In the genomic region with DNA sequence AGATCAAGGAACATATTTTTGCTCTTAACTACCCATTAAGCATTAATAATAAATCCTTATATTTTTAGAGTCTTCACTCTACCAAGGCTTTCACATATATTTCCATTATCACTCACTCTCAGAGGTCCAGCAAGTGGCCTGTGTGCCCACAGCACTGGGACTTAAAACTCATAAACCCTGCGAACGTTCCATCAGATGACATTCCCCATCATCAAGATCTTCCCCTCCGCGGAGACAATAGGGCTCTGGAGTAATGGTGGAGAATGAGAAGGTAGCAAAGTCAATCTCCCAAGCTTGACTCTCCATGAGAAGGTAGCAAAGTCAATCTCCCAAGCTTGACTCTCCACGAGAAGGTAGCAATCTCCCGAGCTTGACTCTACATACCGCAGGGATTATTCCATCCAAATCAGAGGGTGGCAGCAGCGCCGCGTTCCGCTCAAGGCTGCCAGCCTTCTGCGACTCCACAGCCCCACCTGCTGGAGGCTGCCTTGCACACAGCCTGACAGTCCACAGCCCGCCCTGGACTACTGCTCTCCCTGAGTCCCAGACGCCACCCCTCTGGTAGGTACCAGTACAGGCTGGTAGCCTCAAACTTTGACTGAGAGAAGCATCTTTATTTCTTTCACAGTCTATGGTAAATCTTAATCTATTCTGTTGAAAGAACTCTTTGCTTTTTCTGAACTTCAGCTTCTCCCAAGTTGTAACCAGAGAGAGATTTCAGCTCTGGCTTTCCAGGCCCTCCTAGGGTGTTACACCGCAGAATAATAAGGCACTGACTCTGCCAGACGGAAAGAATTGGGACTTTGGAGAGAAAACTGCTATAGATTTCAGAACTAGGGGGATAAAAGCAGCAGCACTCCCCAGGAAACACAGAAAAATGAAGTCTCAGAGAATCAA, we compare ENCODE assay signal across 8 cellular contexts. TPM values are rescaled to one million over a fixed set of nuclear protein-coding genes. Genes with fewer than 3 reads are reported as not detected.
DNase-seq lines count a peak whose midpoint lies in the region; ATAC-seq and TF ChIP-seq lines count a peak whose summit lies in the region.

No MANE protein-coding gene starts in this region.

- H3K4me1 Mint-ChIP-seq in osteocyte (ENCODE audit: unreplicated experiment): peaks cover 1% of the 10 kb centered on the region

- H3K27me3 ChIP-seq in Loucy (ENCODE audit: insufficient read depth, low read length, poor library complexity, severe bottlenecking): no peaks in the 10 kb centered on the region
- H3K27me3 ChIP-seq in foreskin keratinocyte: peaks cover 36% of the 10 kb centered on the region
- H3K27me3 ChIP-seq in thoracic aorta (replicated peaks; ENCODE audit: insufficient read depth): no peaks in the 10 kb centered on the region

- H3K36me3 ChIP-seq in Loucy (ENCODE audit: insufficient read depth, low read length) (no peaks in the 10 kb centered on the region), thoracic aorta (no peaks in the 10 kb centered on the region)

- peak; percentile 98 for TF ChIP-seq CTCF in Loucy (conservative IDR thresholded peaks at IDR 0.05; ENCODE audit: low read length)
- TF ChIP-seq CTCF in foreskin keratinocyte (conservative IDR thresholded peaks at IDR 0.05): peak; percentile 99
- peak; percentile 99 for TF ChIP-seq CTCF in osteocyte (IDR thresholded peaks at IDR 0.05)
- TF ChIP-seq CTCF in thoracic aorta (IDR thresholded peaks at IDR 0.05): peak; percentile 91

- H4K20me1 ChIP-seq in Loucy (ENCODE audit: insufficient read depth, low read length, poor library complexity, severe bottlenecking): no peaks in the 10 kb centered on the region

- no peak overlapping the region for H3K4me3 Mint-ChIP-seq in osteocyte (ENCODE audit: unreplicated experiment)

- DNase-seq in ELR (ENCODE audit: low read depth) (peak; percentile 85), GOT3 (lab: John Stamatoyannopoulos, UW) (peak; percentile 24), SHP77 treated with DMSO at 0.1 percent for 48 hours (lab: John Stamatoyannopoulos, UW) (peak; percentile 41), foreskin keratinocyte (peak; percentile 40 to 63), osteocyte (ENCODE audit: extremely low spot score, unreplicated experiment) (peak; percentile 96), thoracic aorta (ENCODE audit: low spot score) (peak; percentile 62)
- DNase-seq in activated effector memory CD4-positive, alpha-beta T cell treated with Interleukin-2 at 50 U/mL for 16 hours: peak; percentile 67

- H3K9ac ChIP-seq in Loucy (ENCODE audit: low read depth, low read length, poor library complexity, severe bottlenecking): no peak overlapping the region

- H2AFZ ChIP-seq in Loucy (ENCODE audit: low read length): no peak overlapping the region

- H3K4me3 ChIP-seq in Loucy (ENCODE audit: low read length, poor library complexity, severe bottlenecking) (no peak overlapping the region), thoracic aorta (no peak overlapping the region)

- H3K27ac ChIP-seq in foreskin keratinocyte: no peak overlapping the region
- no peak overlapping the region for H3K27ac ChIP-seq in thoracic aorta

- H3K9me3 ChIP-seq in Loucy (ENCODE audit: insufficient read depth, low read depth, low read length) (no peaks in the 10 kb centered on the region), thoracic aorta (no peaks in the 10 kb centered on the region)

- no peaks in the 10 kb centered on the region for H3F3A ChIP-seq in Loucy (ENCODE audit: low read depth)

- peaks cover 60% of the 10 kb centered on the region for H3K27me3 Mint-ChIP-seq in osteocyte (ENCODE audit: unreplicated experiment)

- ATAC-seq in foreskin keratinocyte (peak; percentile 99), thoracic aorta (ENCODE audit: insufficient number of reproducible peaks, low FRiP score, low read depth) (peak; percentile 57)

- H3K9me3 Mint-ChIP-seq in osteocyte (ENCODE audit: unreplicated experiment): no peaks in the 10 kb centered on the region

- no peaks in the 10 kb centered on the region for H3K36me3 Mint-ChIP-seq in osteocyte (ENCODE audit: unreplicated experiment)

- H3K79me2 ChIP-seq in Loucy (ENCODE audit: insufficient read depth, low read length): no peaks in the 10 kb centered on the region

- H3K9me2 ChIP-seq in Loucy (replicated peaks; ENCODE audit: low read depth, low read length): no peaks in the 10 kb centered on the region

- H3K4me2 ChIP-seq in Loucy (ENCODE audit: low read depth, low read length, poor library complexity, severe bottlenecking): no peak overlapping the region

- H3K27ac Mint-ChIP-seq in osteocyte (ENCODE audit: unreplicated experiment): no peak overlapping the region

- H3K4me1 ChIP-seq in Loucy (ENCODE audit: insufficient read depth, low read length, poor library complexity, severe bottlenecking) (no peaks in the 10 kb centered on the region), foreskin keratinocyte (no peaks in the 10 kb centered on the region), thoracic aorta (ENCODE audit: control insufficient read depth in 1 of 2, low read depth in 2 of 2) (peaks cover 0 to 3% of the 10 kb centered on the region in 2 donors)

RNA-seq across cellular contexts. Expression of gene CTTNBP2NL, which starts 26.4 kb away (rescaled TPM):
- total RNA-seq in foreskin keratinocyte (23.7 and 23.8 TPM in 2 replicates), osteocyte (50.6 and 54.2 TPM in 2 replicates), thoracic aorta (10 to 100 TPM; 32.5 to 66.5 TPM)
- polyA plus RNA-seq in foreskin keratinocyte: 6.1 and 6.7 TPM in 2 replicates

Comparison
In these comparisons a context has a peak if more than half of its experiments do, and no peak if none do; other contexts are left out.
1. DNase-seq: peak in every context shown above with its lines; median percentile 96 in osteocyte; 85 in ELR; 67 in activated effector memory CD4-positive, alpha-beta T cell treated with Interleukin-2 at 50 U/mL for 16 hours; 62 in thoracic aorta; 52 in foreskin keratinocyte; 41 in SHP77 treated with DMSO at 0.1 percent for 48 hours; 24 in GOT3.